ENCODE assay signal across 1 cellular context in the genomic region with DNA sequence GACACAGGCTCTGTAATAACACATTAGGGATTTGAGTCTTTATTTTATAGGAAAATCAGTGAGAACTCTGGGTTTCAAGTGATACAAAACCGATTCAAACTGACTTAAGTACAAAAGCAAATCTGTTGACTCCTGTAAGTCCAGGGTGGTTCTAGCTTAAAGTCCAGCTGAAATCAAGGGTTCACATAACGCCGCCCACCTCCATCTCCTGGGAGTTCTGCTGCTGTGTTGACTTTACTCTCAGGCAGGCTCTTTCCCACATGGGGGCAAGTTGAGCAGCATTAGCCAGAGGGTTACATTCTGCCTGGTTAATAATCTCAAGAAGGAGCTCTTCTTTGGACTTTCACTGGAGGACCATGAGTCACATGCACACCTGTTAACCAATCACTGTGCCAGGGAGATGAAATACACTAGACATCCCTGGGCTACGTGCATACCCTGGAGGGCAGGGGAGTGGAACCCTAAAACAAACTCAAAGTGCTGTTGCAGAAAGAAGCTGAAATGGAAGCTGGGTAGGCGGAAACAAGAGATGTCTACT.
TF ChIP-seq lines count a peak whose summit lies in the region.

No MANE protein-coding gene starts in this region.

TF ChIP-seq in HepG2, 621 proteins besides CTCF, POLR2A, EP300 and RAD21 (continued from another document):
- TF ChIP-seq, protein P1, sequence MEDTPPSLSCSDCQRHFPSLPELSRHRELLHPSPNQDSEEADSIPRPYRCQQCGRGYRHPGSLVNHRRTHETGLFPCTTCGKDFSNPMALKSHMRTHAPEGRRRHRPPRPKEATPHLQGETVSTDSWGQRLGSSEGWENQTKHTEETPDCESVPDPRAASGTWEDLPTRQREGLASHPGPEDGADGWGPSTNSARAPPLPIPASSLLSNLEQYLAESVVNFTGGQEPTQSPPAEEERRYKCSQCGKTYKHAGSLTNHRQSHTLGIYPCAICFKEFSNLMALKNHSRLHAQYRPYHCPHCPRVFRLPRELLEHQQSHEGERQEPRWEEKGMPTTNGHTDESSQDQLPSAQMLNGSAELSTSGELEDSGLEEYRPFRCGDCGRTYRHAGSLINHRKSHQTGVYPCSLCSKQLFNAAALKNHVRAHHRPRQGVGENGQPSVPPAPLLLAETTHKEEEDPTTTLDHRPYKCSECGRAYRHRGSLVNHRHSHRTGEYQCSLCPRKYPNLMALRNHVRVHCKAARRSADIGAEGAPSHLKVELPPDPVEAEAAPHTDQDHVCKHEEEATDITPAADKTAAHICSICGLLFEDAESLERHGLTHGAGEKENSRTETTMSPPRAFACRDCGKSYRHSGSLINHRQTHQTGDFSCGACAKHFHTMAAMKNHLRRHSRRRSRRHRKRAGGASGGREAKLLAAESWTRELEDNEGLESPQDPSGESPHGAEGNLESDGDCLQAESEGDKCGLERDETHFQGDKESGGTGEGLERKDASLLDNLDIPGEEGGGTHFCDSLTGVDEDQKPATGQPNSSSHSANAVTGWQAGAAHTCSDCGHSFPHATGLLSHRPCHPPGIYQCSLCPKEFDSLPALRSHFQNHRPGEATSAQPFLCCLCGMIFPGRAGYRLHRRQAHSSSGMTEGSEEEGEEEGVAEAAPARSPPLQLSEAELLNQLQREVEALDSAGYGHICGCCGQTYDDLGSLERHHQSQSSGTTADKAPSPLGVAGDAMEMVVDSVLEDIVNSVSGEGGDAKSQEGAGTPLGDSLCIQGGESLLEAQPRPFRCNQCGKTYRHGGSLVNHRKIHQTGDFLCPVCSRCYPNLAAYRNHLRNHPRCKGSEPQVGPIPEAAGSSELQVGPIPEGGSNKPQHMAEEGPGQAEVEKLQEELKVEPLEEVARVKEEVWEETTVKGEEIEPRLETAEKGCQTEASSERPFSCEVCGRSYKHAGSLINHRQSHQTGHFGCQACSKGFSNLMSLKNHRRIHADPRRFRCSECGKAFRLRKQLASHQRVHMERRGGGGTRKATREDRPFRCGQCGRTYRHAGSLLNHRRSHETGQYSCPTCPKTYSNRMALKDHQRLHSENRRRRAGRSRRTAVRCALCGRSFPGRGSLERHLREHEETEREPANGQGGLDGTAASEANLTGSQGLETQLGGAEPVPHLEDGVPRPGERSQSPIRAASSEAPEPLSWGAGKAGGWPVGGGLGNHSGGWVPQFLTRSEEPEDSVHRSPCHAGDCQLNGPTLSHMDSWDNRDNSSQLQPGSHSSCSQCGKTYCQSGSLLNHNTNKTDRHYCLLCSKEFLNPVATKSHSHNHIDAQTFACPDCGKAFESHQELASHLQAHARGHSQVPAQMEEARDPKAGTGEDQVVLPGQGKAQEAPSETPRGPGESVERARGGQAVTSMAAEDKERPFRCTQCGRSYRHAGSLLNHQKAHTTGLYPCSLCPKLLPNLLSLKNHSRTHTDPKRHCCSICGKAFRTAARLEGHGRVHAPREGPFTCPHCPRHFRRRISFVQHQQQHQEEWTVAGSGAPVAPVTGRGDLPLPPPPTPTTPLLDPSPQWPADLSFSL (CRISPR knock-in tag; IDR thresholded peaks at IDR 0.05): no peak
- TF ChIP-seq, protein P2, sequence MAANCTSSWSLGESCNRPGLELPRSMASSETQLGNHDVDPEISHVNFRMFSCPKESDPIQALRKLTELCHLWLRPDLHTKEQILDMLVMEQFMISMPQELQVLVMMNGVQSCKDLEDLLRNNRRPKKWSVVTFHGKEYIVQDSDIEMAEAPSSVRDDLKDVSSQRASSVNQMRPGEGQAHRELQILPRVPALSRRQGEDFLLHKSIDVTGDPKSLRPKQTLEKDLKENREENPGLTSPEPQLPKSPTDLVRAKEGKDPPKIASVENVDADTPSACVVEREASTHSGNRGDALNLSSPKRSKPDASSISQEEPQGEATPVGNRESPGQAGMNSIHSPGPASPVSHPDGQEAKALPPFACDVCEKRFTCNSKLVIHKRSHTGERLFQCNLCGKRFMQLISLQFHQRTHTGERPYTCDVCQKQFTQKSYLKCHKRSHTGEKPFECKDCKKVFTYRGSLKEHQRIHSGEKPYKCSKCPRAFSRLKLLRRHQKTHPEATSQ (CRISPR knock-in tag; IDR thresholded peaks at IDR 0.05; ENCODE audit: borderline replicate concordance): no peak
- TF ChIP-seq, protein P3, sequence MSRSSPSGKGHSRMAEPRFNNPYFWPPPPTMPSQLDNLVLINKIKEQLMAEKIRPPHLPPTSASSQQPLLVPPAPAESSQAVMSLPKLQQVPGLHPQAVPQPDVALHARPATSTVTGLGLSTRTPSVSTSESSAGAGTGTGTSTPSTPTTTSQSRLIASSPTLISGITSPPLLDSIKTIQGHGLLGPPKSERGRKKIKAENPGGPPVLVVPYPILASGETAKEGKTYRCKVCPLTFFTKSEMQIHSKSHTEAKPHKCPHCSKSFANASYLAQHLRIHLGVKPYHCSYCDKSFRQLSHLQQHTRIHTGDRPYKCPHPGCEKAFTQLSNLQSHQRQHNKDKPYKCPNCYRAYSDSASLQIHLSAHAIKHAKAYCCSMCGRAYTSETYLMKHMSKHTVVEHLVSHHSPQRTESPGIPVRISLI (CRISPR knock-in tag; IDR thresholded peaks at IDR 0.05; ENCODE audit: borderline replicate concordance): no peak
- no peak for TF ChIP-seq ZNF530 (CRISPR knock-in tag; IDR thresholded peaks at IDR 0.05; ENCODE audit: low read depth)
- no peak for TF ChIP-seq IKZF1 (IDR thresholded peaks at IDR 0.05)
- TF ChIP-seq, protein P4, sequence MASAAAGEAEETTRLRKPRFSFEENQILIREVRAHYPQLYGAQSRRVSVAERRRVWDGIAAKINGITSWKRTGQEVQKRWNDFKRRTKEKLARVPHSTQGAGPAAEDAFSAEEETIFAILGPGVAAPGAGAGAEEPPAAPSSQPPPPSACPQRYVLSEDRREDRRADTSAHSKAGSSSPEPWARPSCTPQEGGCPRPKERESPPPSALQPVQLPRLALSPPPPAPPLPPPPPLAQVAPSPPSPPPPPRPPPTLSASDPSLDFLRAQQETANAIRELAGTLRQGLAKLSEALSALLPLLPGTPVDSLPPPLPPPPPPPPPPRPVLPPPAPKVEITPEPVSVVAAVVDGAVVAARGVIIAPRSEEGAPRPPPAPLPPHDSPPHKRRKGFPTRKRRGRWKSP (CRISPR knock-in tag; IDR thresholded peaks at IDR 0.05): 0 out of 2 replicates have a peak, but pooled peaks have one; percentile 48
- no peak for TF ChIP-seq SP2 (CRISPR knock-in tag; IDR thresholded peaks at IDR 0.05)
- TF ChIP-seq ZNF616 (CRISPR knock-in tag; IDR thresholded peaks at IDR 0.05; ENCODE audit: low read depth): no peak
- no peak for TF ChIP-seq SRSF9 (IDR thresholded peaks at IDR 0.05; ENCODE audit: borderline replicate concordance, insufficient read depth, low read depth, low read length, poor library complexity, severe bottlenecking)
- no peak for TF ChIP-seq SP4 (CRISPR knock-in tag; IDR thresholded peaks at IDR 0.05)
- TF ChIP-seq, protein P5, sequence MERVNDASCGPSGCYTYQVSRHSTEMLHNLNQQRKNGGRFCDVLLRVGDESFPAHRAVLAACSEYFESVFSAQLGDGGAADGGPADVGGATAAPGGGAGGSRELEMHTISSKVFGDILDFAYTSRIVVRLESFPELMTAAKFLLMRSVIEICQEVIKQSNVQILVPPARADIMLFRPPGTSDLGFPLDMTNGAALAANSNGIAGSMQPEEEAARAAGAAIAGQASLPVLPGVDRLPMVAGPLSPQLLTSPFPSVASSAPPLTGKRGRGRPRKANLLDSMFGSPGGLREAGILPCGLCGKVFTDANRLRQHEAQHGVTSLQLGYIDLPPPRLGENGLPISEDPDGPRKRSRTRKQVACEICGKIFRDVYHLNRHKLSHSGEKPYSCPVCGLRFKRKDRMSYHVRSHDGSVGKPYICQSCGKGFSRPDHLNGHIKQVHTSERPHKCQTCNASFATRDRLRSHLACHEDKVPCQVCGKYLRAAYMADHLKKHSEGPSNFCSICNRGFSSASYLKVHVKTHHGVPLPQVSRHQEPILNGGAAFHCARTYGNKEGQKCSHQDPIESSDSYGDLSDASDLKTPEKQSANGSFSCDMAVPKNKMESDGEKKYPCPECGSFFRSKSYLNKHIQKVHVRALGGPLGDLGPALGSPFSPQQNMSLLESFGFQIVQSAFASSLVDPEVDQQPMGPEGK (CRISPR knock-in tag; IDR thresholded peaks at IDR 0.05): peak; percentile 68
- no peak for TF ChIP-seq ZNF484 (CRISPR knock-in tag; IDR thresholded peaks at IDR 0.05; ENCODE audit: borderline replicate concordance, low read depth)
- TF ChIP-seq, protein P6, sequence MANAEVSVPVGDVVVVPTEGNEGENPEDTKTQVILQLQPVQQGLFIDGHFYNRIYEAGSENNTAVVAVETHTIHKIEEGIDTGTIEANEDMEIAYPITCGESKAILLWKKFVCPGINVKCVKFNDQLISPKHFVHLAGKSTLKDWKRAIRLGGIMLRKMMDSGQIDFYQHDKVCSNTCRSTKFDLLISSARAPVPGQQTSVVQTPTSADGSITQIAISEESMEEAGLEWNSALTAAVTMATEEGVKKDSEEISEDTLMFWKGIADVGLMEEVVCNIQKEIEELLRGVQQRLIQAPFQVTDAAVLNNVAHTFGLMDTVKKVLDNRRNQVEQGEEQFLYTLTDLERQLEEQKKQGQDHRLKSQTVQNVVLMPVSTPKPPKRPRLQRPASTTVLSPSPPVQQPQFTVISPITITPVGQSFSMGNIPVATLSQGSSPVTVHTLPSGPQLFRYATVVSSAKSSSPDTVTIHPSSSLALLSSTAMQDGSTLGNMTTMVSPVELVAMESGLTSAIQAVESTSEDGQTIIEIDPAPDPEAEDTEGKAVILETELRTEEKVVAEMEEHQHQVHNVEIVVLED (CRISPR knock-in tag; IDR thresholded peaks at IDR 0.05; ENCODE audit: borderline replicate concordance): no peak
- peak; percentile 53; the same call in 1 of the 2 replicates for TF ChIP-seq SAP130 (CRISPR knock-in tag; IDR thresholded peaks at IDR 0.05; ENCODE audit: low read depth)
- TF ChIP-seq, protein P7, sequence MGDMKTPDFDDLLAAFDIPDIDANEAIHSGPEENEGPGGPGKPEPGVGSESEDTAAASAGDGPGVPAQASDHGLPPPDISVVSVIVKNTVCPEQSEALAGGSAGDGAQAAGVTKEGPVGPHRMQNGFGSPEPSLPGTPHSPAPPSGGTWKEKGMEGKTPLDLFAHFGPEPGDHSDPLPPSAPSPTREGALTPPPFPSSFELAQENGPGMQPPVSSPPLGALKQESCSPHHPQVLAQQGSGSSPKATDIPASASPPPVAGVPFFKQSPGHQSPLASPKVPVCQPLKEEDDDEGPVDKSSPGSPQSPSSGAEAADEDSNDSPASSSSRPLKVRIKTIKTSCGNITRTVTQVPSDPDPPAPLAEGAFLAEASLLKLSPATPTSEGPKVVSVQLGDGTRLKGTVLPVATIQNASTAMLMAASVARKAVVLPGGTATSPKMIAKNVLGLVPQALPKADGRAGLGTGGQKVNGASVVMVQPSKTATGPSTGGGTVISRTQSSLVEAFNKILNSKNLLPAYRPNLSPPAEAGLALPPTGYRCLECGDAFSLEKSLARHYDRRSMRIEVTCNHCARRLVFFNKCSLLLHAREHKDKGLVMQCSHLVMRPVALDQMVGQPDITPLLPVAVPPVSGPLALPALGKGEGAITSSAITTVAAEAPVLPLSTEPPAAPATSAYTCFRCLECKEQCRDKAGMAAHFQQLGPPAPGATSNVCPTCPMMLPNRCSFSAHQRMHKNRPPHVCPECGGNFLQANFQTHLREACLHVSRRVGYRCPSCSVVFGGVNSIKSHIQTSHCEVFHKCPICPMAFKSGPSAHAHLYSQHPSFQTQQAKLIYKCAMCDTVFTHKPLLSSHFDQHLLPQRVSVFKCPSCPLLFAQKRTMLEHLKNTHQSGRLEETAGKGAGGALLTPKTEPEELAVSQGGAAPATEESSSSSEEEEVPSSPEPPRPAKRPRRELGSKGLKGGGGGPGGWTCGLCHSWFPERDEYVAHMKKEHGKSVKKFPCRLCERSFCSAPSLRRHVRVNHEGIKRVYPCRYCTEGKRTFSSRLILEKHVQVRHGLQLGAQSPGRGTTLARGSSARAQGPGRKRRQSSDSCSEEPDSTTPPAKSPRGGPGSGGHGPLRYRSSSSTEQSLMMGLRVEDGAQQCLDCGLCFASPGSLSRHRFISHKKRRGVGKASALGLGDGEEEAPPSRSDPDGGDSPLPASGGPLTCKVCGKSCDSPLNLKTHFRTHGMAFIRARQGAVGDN (CRISPR knock-in tag; IDR thresholded peaks at IDR 0.05): no peak
